ENCODE assay signal across 11 cellular contexts in the genomic region with DNA sequence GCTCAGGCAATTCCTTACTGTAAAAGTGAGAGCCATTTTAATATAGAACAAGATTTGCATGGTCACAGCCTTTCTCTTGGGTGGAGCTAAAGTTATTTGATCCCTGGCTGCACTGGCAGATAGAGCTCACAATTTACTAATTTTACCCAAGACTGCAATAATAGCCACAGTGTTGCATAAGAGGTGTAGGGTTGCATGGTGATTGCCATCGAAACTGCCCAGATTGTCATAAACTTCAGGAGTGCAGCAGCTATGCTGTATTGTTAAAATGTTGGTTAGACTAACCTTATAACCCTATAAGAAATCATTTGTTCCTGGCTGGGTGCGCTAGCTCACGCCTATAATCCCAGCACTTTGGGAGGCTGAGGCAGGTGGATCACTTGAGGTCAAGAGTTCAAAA. TPM values are rescaled to one million over a fixed set of nuclear protein-coding genes. Genes with fewer than 3 reads are reported as not detected.
DNase-seq lines count a peak whose midpoint lies in the region; ATAC-seq, FAIRE-seq and TF ChIP-seq lines count a peak whose summit lies in the region.
"Had no signal": no experiment of that assay in that cellular context is flagged by ENCODE, and none has a peak within 500 bp of the region (broad histone marks: within the 10 kb centered on the region; RNA-seq: fewer than 3 reads in every experiment).

No MANE protein-coding gene starts in this region.

- TF ChIP-seq POLR2A in right lobe of liver (IDR thresholded peaks at IDR 0.05) (no peak), HepG2 (IDR thresholded peaks at IDR 0.05; ENCODE audit: insufficient read depth in 1 of 2, low read depth in 2 of 2, low read length in 2 of 2) (no peak)

- H3K36me3 ChIP-seq in right lobe of liver = peaks cover 0 to 5% (median 2%) of the 10 kb centered on the region in 4 donors
- H3K36me3 ChIP-seq in HepG2 (replicated peaks in 1 of 2; ENCODE audit: control insufficient read depth in 1 of 2, insufficient read depth in 2 of 2, low read length in 2 of 2) = peaks cover 0 to 10% of the 10 kb centered on the region in 2 experiments; a peak in 2 of 5 replicates
- H3K36me3 ChIP-seq in SJSA1 = peaks cover 76% of the 10 kb centered on the region
- no peaks in the 10 kb centered on the region for H3K36me3 ChIP-seq in hepatocyte (replicated peaks; ENCODE audit: insufficient read depth, low read depth)

- in situ Hi-C loops in HepG2 (cut with HindIII; ENCODE audit: extremely low pct_ligation_motif_present, low pct_unique_long_range_greater_than_20kb) = no loop called here

- no peak overlapping the region for H2AFZ ChIP-seq in HepG2 (ENCODE audit: low read length)
- no peak overlapping the region for H2AFZ ChIP-seq in hepatocyte

- ATAC-seq in right lobe of liver (peak in 3 of 4 donors; percentile 47 to 65 (median 51)), HepG2 (no peak), HG02852 (IDR thresholded peaks at IDR 0.05; ENCODE audit: unreplicated experiment) (no peak)

- H3K9me2 ChIP-seq in hepatocyte (replicated peaks; ENCODE audit: insufficient read depth) = no peaks in the 10 kb centered on the region

- FAIRE-seq in HepG2 (lab: Jason Lieb, UNC) = no peak

- TF ChIP-seq CTCF in right lobe of liver (IDR thresholded peaks at IDR 0.05) (no peak), HepG2 (CRISPR knock-in tag; IDR thresholded peaks at IDR 0.05) (no peak), hepatocyte (IDR thresholded peaks at IDR 0.05; ENCODE audit: poor library complexity) (no peak)

- no peaks in the 10 kb centered on the region for H3K9me3 ChIP-seq in right lobe of liver
- no peaks in the 10 kb centered on the region for H3K9me3 ChIP-seq in HepG2 (ENCODE audit: low read length)
- H3K9me3 ChIP-seq in SJSA1 (replicated peaks) = no peaks in the 10 kb centered on the region
- H3K9me3 ChIP-seq in hepatocyte (ENCODE audit: low read depth) = no peaks in the 10 kb centered on the region
- H3K9me3 ChIP-seq: MG63 had no signal

- TF ChIP-seq EP300 in HepG2 (IDR thresholded peaks at IDR 0.05; ENCODE audit: low read depth in 2 of 2, low read length in 2 of 2) (no peak), HepG2 (CRISPR knock-in tag; IDR thresholded peaks at IDR 0.05; ENCODE audit: borderline replicate concordance) (no peak)

- CTCF ChIA-PET in HepG2 (lab: Yijun Ruan, JAX; ENCODE audit: low intra/inter-chr PET ratio, low total read pairs) = no interaction called here

- no peak overlapping the region for H3K9ac ChIP-seq in HepG2 (ENCODE audit: insufficient read depth, low read depth, low read length)

- 68% methylated on average over 3 of the region's 3 CpGs for WGBS in right lobe of liver (ENCODE audit: insufficient coverage, low coverage, low lambda C conversion rate, missing lambda C conversion rate)
- WGBS in HepG2 (ENCODE audit: low lambda C conversion rate) = 96% methylated on average over 2 of the region's 3 CpGs
- 77% methylated on average over 3 of the region's 3 CpGs for WGBS in hepatocyte (ENCODE audit: low lambda C conversion rate, missing lambda C conversion rate)

- BruUV-seq in HepG2 (replicated peaks; lab: Mats Ljungman, UMichigan) = no TSS peak

- H3K4me3 ChIP-seq in right lobe of liver (no peak overlapping the region), HepG2 (replicated peaks in 1 of 3; ENCODE audit: insufficient read depth in 1 of 3, low read depth in 2 of 3, low read length in 3 of 3) (no peak overlapping the region), SJSA1 (no peak overlapping the region), hepatocyte (no peak overlapping the region)
- H3K4me3 ChIP-seq: MG63 had no signal

- H4K20me1 ChIP-seq in HepG2 (ENCODE audit: insufficient read depth, low read length) (no peaks in the 10 kb centered on the region), hepatocyte (ENCODE audit: insufficient read depth, poor library complexity, severe bottlenecking) (peaks cover 3% of the 10 kb centered on the region)

- no peak overlapping the region for H3K27ac ChIP-seq in right lobe of liver
- no peak overlapping the region for H3K27ac ChIP-seq in HepG2 (ENCODE audit: extremely low read length, insufficient read depth, low read length)
- peak overlapping the region; percentile 35 for H3K27ac ChIP-seq in SJSA1
- H3K27ac ChIP-seq in hepatocyte = peak overlapping the region; percentile 61

- H3K27me3 ChIP-seq in right lobe of liver (no peaks in the 10 kb centered on the region), HepG2 (ENCODE audit: control insufficient read depth in 1 of 2, insufficient read depth in 2 of 2, low read length in 2 of 2) (no peaks in the 10 kb centered on the region), SJSA1 (replicated peaks) (no peaks in the 10 kb centered on the region), hepatocyte (no peaks in the 10 kb centered on the region)
- H3K27me3 ChIP-seq: MG63 had no signal

- H3K79me2 ChIP-seq in HepG2 (ENCODE audit: insufficient read depth, low read length) = no peaks in the 10 kb centered on the region
- peaks cover 65% of the 10 kb centered on the region for H3K79me2 ChIP-seq in hepatocyte

- no peak for DNase-seq in right lobe of liver
- no peak for DNase-seq in HepG2 (ENCODE audit: low spot score)
- DNase-seq in SJSA1 (ENCODE audit: low read depth in 1 of 2, low spot score in 2 of 2) = no peak
- no peak for DNase-seq in hepatocyte (ENCODE audit: low spot score)
- DNase-seq in D341Med (ENCODE audit: low spot score) = no peak
- DNase-seq in NCI-H82 (lab: John Stamatoyannopoulos, UW) = no peak
- no peak for DNase-seq in LoVo (ENCODE audit: low spot score)
- DNase-seq: CD4-positive, CD25-positive, alpha-beta regulatory T cell; MG63; T-helper 2 cell had no signal

- TF ChIP-seq RAD21 in HepG2 (CRISPR knock-in tag; IDR thresholded peaks at IDR 0.05) = no peak

- intact Hi-C loops in right lobe of liver (cut with DNase I) = no loop called here
- intact Hi-C loops in HepG2 (cut with micrococcal nuclease; ENCODE audit: unreplicated experiment) = no loop called here

- H3K4me1 ChIP-seq in right lobe of liver (peaks cover 0 to 23% (median 3%) of the 10 kb centered on the region in 4 donors), HepG2 (ENCODE audit: insufficient read depth, low read length) (peaks cover 7% of the 10 kb centered on the region; the same call in 1 of the 2 replicates), SJSA1 (replicated peaks) (peaks cover 33% of the 10 kb centered on the region), hepatocyte (ENCODE audit: insufficient read depth) (no peaks in the 10 kb centered on the region)

- POLR2A ChIA-PET in HepG2 (lab: Yijun Ruan, JAX) = no interaction called here

- no peak overlapping the region for H3K4me2 ChIP-seq in HepG2 (ENCODE audit: low read depth, low read length)
- peak overlapping the region; percentile 35 for H3K4me2 ChIP-seq in hepatocyte

TF ChIP-seq in HepG2, 621 proteins besides CTCF, POLR2A, EP300 and RAD21 (continues in another document):
- TF ChIP-seq ZNF878 (CRISPR knock-in tag; IDR thresholded peaks at IDR 0.05) (no peak), ZNF572 (CRISPR knock-in tag; IDR thresholded peaks at IDR 0.05) (no peak), ZNF598 (CRISPR knock-in tag; IDR thresholded peaks at IDR 0.05; ENCODE audit: borderline replicate concordance) (no peak), ZNF780A (CRISPR knock-in tag; IDR thresholded peaks at IDR 0.05) (no peak), ZNF788 (CRISPR knock-in tag; IDR thresholded peaks at IDR 0.05; ENCODE audit: borderline replicate concordance) (no peak), REL (CRISPR knock-in tag; conservative IDR thresholded peaks at IDR 0.05) (no peak), DPF2 (CRISPR knock-in tag; IDR thresholded peaks at IDR 0.05; ENCODE audit: borderline replicate concordance, low read depth) (no peak), HNRNPLL (IDR thresholded peaks at IDR 0.05; ENCODE audit: low read depth, low read length, poor library complexity, severe bottlenecking) (no peak), SPEN (CRISPR knock-in tag; IDR thresholded peaks at IDR 0.05; ENCODE audit: low read depth) (no peak), ZBTB8A (CRISPR knock-in tag; IDR thresholded peaks at IDR 0.05; ENCODE audit: borderline replicate concordance, low read depth) (no peak), FOXM1 (CRISPR knock-in tag; IDR thresholded peaks at IDR 0.05) (no peak), KAT2B (IDR thresholded peaks at IDR 0.05; ENCODE audit: borderline replicate concordance, low read depth, low read length) (no peak)

RNA-seq across cellular contexts. Expression of a gene that starts 50.0 kb away (rescaled TPM):
- 10 to 100 TPM; 13.2 to 58.9 (median 27.5) TPM for total RNA-seq in right lobe of liver
- 23.7 and 26.9 TPM in 2 replicates for total RNA-seq in HepG2 (2016; rRNA removed; fragmentation: Illumina TruSeq; extraction: Trizol)
- total RNA-seq in HepG2 (2016; cell fraction: cytosol; rRNA removed; fragmentation: Illumina TruSeq; extraction: Trizol; ENCODE audit: low read depth) = 1.3 and 2.3 TPM in 2 replicates
- 20.6 and 25.2 TPM in 2 replicates for total RNA-seq in HepG2 (2016; cell fraction: insoluble cytoplasmic fraction; rRNA removed; fragmentation: Illumina TruSeq; extraction: Trizol)
- 4.6 and 6.2 TPM in 2 replicates for total RNA-seq in HepG2 (2016; cell fraction: membrane; rRNA removed; fragmentation: Illumina TruSeq; extraction: Trizol)
- total RNA-seq in HepG2 (2016; cell fraction: nucleus; rRNA removed; fragmentation: Illumina TruSeq; extraction: Trizol) = 28.7 and 35.3 TPM in 2 replicates
- polyA plus RNA-seq in HepG2 (2011; rRNA removed) = 15.9 and 17.3 TPM in 2 replicates
- 7.7 and 9.9 TPM in 2 replicates for polyA plus RNA-seq in HepG2 (2011; cell fraction: cytosol; rRNA removed)
- 14.7 and 14.8 TPM in 2 replicates for polyA plus RNA-seq in HepG2 (2011; cell fraction: nucleus; rRNA removed)
- 10.9 and 12.0 TPM in 2 replicates for polyA plus RNA-seq in HepG2 (2012)
- polyA plus RNA-seq in HepG2 (2016; cell fraction: cytosol; fragmentation: Illumina TruSeq; extraction: Trizol; ENCODE audit: low read depth) = 0.78 and 0.81 TPM in 2 replicates
- 12.1 and 14.0 TPM in 2 replicates for polyA plus RNA-seq in HepG2 (2016; cell fraction: insoluble cytoplasmic fraction; fragmentation: Illumina TruSeq; extraction: Trizol; ENCODE audit: low read depth)
- polyA plus RNA-seq in HepG2 (2016; cell fraction: membrane; fragmentation: Illumina TruSeq; extraction: Trizol; ENCODE audit: low read depth) = 1.8 and 2.1 TPM in 2 replicates
- polyA plus RNA-seq in HepG2 (2016; cell fraction: nucleus; fragmentation: Illumina TruSeq; extraction: Trizol; ENCODE audit: insufficient read depth, low read depth) = 22.1 and 22.9 TPM in 2 replicates
- polyA minus RNA-seq in HepG2 (2011; rRNA and poly(A)+ RNA removed; ENCODE audit: low replicate concordance) = 29.5 and 80.4 TPM in 2 replicates
- 14.3 and 18.8 TPM in 2 replicates for polyA minus RNA-seq in HepG2 (2011; cell fraction: cytosol; rRNA and poly(A)+ RNA removed)
- polyA minus RNA-seq in HepG2 (2011; cell fraction: nucleus; rRNA and poly(A)+ RNA removed) = 39.1 and 52.5 TPM in 2 replicates
- total RNA-seq in SJSA1 (2014; rRNA removed; shearing (Covaris generic)) = 313 and 378 TPM in 2 replicates
- 77.3 and 93.4 TPM in 2 replicates for total RNA-seq in hepatocyte
- 60.8 and 64.0 TPM in 2 replicates for polyA plus RNA-seq in hepatocyte

Comparison
In these comparisons a context has a peak if more than half of its experiments do, and no peak if none do; other contexts are left out.
1. ATAC-seq: peak in right lobe of liver (3 of 4); none in HepG2 (single experiment) and HG02852 (single experiment).
2. H3K27ac ChIP-seq: peak in SJSA1 (single experiment) and hepatocyte (single experiment); none in right lobe of liver (0 of 3) and HepG2 (single experiment).